In genomic region chrX:74421181-74422028, GRCh38 we compare ENCODE assay signal across 8 cellular contexts. TPM values are rescaled to one million over a fixed set of nuclear protein-coding genes. Genes with fewer than 3 reads are reported as not detected.
DNase-seq lines count a peak whose midpoint lies in the region; ATAC-seq, FAIRE-seq and TF ChIP-seq lines count a peak whose summit lies in the region.

Gene SLC16A2, plus strand, starts transcription at chrX:74421493. Its CDS starts 145 bp downstream, at chrX:74421638.

- peaks cover 5% of the 10 kb centered on the region for H3K79me2 ChIP-seq in astrocyte (ENCODE audit: insufficient read depth, low read length)
- no peaks in the 10 kb centered on the region for H3K79me2 ChIP-seq in trophoblast cell (ENCODE audit: control insufficient read depth, insufficient read depth, low read length, poor library complexity)

- peak within 1 kb of the TSS; percentile 75 for H3K14ac ChIP-seq in trophoblast cell (ENCODE audit: low read length)

- H3K27me3 Mint-ChIP-seq in CD14-positive monocyte (ENCODE audit: low read depth in 3 of 3) (peaks cover 40 to 61% (median 51%) of the 10 kb centered on the region in 3 donors), astrocyte (ENCODE audit: low read depth, unreplicated experiment) (no peaks in the 10 kb centered on the region)

- H3K4me1 ChIP-seq in astrocyte (ENCODE audit: insufficient read depth, low read length) (peaks cover 14% of the 10 kb centered on the region), trophoblast cell (ENCODE audit: control insufficient read depth in 1 of 2, insufficient read depth in 2 of 2, low read length in 2 of 2) (peaks cover 6 to 17% of the 10 kb centered on the region in 2 experiments)

- in situ Hi-C loops in SK-MEL-5 (cut with HindIII; ENCODE audit: low pct_unique_long_range_greater_than_20kb, low sequenced_read_pairs): no loop called here

- H3K4me2 ChIP-seq in astrocyte (ENCODE audit: low read length): peak within 1 kb of the TSS; percentile 97
- H3K4me2 ChIP-seq in trophoblast cell (ENCODE audit: low read length): peak within 1 kb of the TSS; percentile 93

- H3K4me3 Mint-ChIP-seq in CD14-positive monocyte: peak within 1 kb of the TSS; percentile 74 to 91
- peak within 1 kb of the TSS; percentile 87 for H3K4me3 Mint-ChIP-seq in astrocyte (ENCODE audit: unreplicated experiment)

- no peak within 1 kb of the TSS for H3K23ac ChIP-seq in trophoblast cell (ENCODE audit: low read length)

- H3K27ac ChIP-seq in astrocyte (ENCODE audit: low read depth, low read length) (peak within 1 kb of the TSS; percentile 67), trophoblast cell (ENCODE audit: low read depth, low read length) (peak within 1 kb of the TSS; percentile 40)

- DNase-seq in CD14-positive monocyte (ENCODE audit: low spot score) (no peak), HFF-Myc (ENCODE audit: extremely low read depth, low read depth) (no peak), SK-MEL-5 (ENCODE audit: low read depth, low spot score) (peak; percentile 9), astrocyte (ENCODE audit: low read depth) (peak; percentile 76), left ventricle myocardium superior (peak; percentile 79), trophoblast cell (peak; percentile 50 to 55), GM12892 (ENCODE audit: insufficient read length) (no peak)

- peaks cover 7% of the 10 kb centered on the region for H3K79me1 ChIP-seq in trophoblast cell (ENCODE audit: low read length)

- H4K20me1 ChIP-seq in astrocyte (ENCODE audit: insufficient read depth, low read length): peaks cover 6% of the 10 kb centered on the region

- no peak within 1 kb of the TSS for H2BK12ac ChIP-seq in trophoblast cell (ENCODE audit: low read length)

- peak within 1 kb of the TSS; percentile 53 for H2BK120ac ChIP-seq in trophoblast cell (ENCODE audit: insufficient read depth, low read length, poor library complexity)

- H3K27me3 ChIP-seq in astrocyte (ENCODE audit: insufficient read depth, low read length) (no peaks in the 10 kb centered on the region), trophoblast cell (ENCODE audit: insufficient read depth, low read length) (no peaks in the 10 kb centered on the region)

- H3K9ac ChIP-seq in astrocyte (ENCODE audit: low read length): peak within 1 kb of the TSS; percentile 85
- peak within 1 kb of the TSS; percentile 76 for H3K9ac ChIP-seq in trophoblast cell (ENCODE audit: low read length)

- H3K36me3 Mint-ChIP-seq in CD14-positive monocyte: peaks cover 3 to 4% of the 10 kb centered on the region in 2 donors
- no peaks in the 10 kb centered on the region for H3K36me3 Mint-ChIP-seq in astrocyte (ENCODE audit: low read depth, unreplicated experiment)

- H4K91ac ChIP-seq in trophoblast cell (ENCODE audit: low read depth, low read length): peak within 1 kb of the TSS; percentile 85

- H3K36me3 ChIP-seq in astrocyte (ENCODE audit: insufficient read depth, low read length) (no peaks in the 10 kb centered on the region), trophoblast cell (ENCODE audit: control insufficient read depth in 1 of 2, insufficient read depth in 2 of 2, low read length in 2 of 2) (no peaks in the 10 kb centered on the region)

- TF ChIP-seq POLR2A in GM12892 (IDR thresholded peaks at IDR 0.05; ENCODE audit: low read depth, low read length): no peak

- no CpG with 5 or more reads among the region's 55 CpGs for WGBS in trophoblast cell (ENCODE audit: extremely low coverage, insufficient coverage, insufficient read length)

- H4K8ac ChIP-seq in trophoblast cell (ENCODE audit: low read depth, low read length): peak within 1 kb of the TSS; percentile 88

- H3K4me1 Mint-ChIP-seq in CD14-positive monocyte: peaks cover 26% of the 10 kb centered on the region
- H3K4me1 Mint-ChIP-seq in astrocyte (ENCODE audit: low read depth, unreplicated experiment): peaks cover 5% of the 10 kb centered on the region

- peak within 1 kb of the TSS; percentile 9 for H2AK5ac ChIP-seq in trophoblast cell (ENCODE audit: low read length)

- peak within 1 kb of the TSS; percentile 77 for H4K12ac ChIP-seq in trophoblast cell (ENCODE audit: low read depth, low read length)

- peak within 1 kb of the TSS; percentile 83 for H2AFZ ChIP-seq in astrocyte (ENCODE audit: low read depth, low read length)
- H2AFZ ChIP-seq in trophoblast cell (ENCODE audit: insufficient read depth, low read length, poor library complexity): peak within 1 kb of the TSS; percentile 92

- H3K27ac Mint-ChIP-seq in CD14-positive monocyte (no peak within 1 kb of the TSS), astrocyte (ENCODE audit: unreplicated experiment) (peak within 1 kb of the TSS; percentile 87)

- FAIRE-seq in astrocyte (lab: Jason Lieb, UNC): no peak
- FAIRE-seq in GM12892 (lab: Jason Lieb, UNC): no peak

- peak within 1 kb of the TSS; percentile 37 for H3K4ac ChIP-seq in trophoblast cell (ENCODE audit: low read depth, low read length)

- H3K9me3 Mint-ChIP-seq in CD14-positive monocyte (peaks cover 0 to 36% (median 19%) of the 10 kb centered on the region in 7 donors), astrocyte (ENCODE audit: unreplicated experiment) (no peaks in the 10 kb centered on the region)

- H3K9me3 ChIP-seq in astrocyte (ENCODE audit: insufficient read depth, low read depth, low read length): no peaks in the 10 kb centered on the region
- no peaks in the 10 kb centered on the region for H3K9me3 ChIP-seq in trophoblast cell (ENCODE audit: insufficient read depth, low read depth, low read length)

- H3K18ac ChIP-seq in trophoblast cell (ENCODE audit: low read length): peak within 1 kb of the TSS; percentile 54

- intact Hi-C loops in CD14-positive monocyte (cut with micrococcal nuclease): no loop called here
- intact Hi-C loops in left ventricle myocardium superior (cut with micrococcal nuclease): loop anchor here (5.0 kb wide), 1 partner anchor 116 kb away; no protein-coding TSS in a partner anchor

- H3K4me3 ChIP-seq in HFF-Myc (replicated peaks; ENCODE audit: low read depth, low read length) (peak within 1 kb of the TSS; percentile 49), astrocyte (ENCODE audit: insufficient read depth, low read depth, low read length) (peak within 1 kb of the TSS; percentile 66), trophoblast cell (ENCODE audit: low read depth, low read length) (peak within 1 kb of the TSS; percentile 72)

- TF ChIP-seq CTCF in CD14-positive monocyte (IDR thresholded peaks at IDR 0.05) (no peak), HFF-Myc (IDR thresholded peaks at IDR 0.05; ENCODE audit: low read depth, low read length, missing control alignments) (no peak), astrocyte (IDR thresholded peaks at IDR 0.05; ENCODE audit: insufficient read depth, low read depth, low read length) (no peak)

- ATAC-seq in left ventricle myocardium superior: peak; percentile 82
- ATAC-seq in GM18519 (IDR thresholded peaks at IDR 0.05; ENCODE audit: low FRiP score, unreplicated experiment): no peak

- H2BK5ac ChIP-seq in trophoblast cell (ENCODE audit: low read depth, low read length, poor library complexity): peak within 1 kb of the TSS; percentile 46

RNA-seq across cellular contexts. Expression of gene SLC16A2, which starts in this region (rescaled TPM):
- not detected for polyA plus RNA-seq in CD14-positive monocyte
- total RNA-seq in SK-MEL-5 (2014; rRNA removed; shearing (Covaris generic)): 0.13 and 0.53 TPM in 2 replicates
- 0.27 and 0.52 TPM in 2 replicates for polyA plus RNA-seq in SK-MEL-5 (2015; cell fraction: cytosol; rRNA removed)
- polyA plus RNA-seq in SK-MEL-5 (2015; cell fraction: nucleus; rRNA removed): 0.30 and 0.37 TPM in 2 replicates
- total RNA-seq in astrocyte (21.1 and 22.8 TPM in 2 replicates), left ventricle myocardium superior (6.7 TPM)
- polyA plus RNA-seq in trophoblast cell (2013): 6.3 and 7.0 TPM in 2 replicates
- not detected for polyA plus RNA-seq in GM12892 (2012; ENCODE audit: missing spikeins)

Comparison
In these comparisons a context has a peak if more than half of its experiments do, and no peak if none do; other contexts are left out.
1. Peak in DNase-seq in SK-MEL-5; RNA of the gene not detected or under 1 TPM.
2. DNase-seq: peak in astrocyte (single experiment), left ventricle myocardium superior (single experiment) and trophoblast cell (2 of 2); none in CD14-positive monocyte (single experiment), HFF-Myc (single experiment) and GM12892 (single experiment).
3. Peak in every context shown above with its lines, with median percentiles within 50 percentile points of each other: H3K4me3 ChIP-seq.